ENCODE assay signal across 1 cellular context in genomic region chr10:34798654-34799053, GRCh38.
TF ChIP-seq lines count a peak whose summit lies in the region.

No MANE protein-coding gene starts in this region.

TF ChIP-seq in HepG2, 621 proteins besides CTCF, POLR2A, EP300 and RAD21 (continued from another document):
- TF ChIP-seq, protein P1, sequence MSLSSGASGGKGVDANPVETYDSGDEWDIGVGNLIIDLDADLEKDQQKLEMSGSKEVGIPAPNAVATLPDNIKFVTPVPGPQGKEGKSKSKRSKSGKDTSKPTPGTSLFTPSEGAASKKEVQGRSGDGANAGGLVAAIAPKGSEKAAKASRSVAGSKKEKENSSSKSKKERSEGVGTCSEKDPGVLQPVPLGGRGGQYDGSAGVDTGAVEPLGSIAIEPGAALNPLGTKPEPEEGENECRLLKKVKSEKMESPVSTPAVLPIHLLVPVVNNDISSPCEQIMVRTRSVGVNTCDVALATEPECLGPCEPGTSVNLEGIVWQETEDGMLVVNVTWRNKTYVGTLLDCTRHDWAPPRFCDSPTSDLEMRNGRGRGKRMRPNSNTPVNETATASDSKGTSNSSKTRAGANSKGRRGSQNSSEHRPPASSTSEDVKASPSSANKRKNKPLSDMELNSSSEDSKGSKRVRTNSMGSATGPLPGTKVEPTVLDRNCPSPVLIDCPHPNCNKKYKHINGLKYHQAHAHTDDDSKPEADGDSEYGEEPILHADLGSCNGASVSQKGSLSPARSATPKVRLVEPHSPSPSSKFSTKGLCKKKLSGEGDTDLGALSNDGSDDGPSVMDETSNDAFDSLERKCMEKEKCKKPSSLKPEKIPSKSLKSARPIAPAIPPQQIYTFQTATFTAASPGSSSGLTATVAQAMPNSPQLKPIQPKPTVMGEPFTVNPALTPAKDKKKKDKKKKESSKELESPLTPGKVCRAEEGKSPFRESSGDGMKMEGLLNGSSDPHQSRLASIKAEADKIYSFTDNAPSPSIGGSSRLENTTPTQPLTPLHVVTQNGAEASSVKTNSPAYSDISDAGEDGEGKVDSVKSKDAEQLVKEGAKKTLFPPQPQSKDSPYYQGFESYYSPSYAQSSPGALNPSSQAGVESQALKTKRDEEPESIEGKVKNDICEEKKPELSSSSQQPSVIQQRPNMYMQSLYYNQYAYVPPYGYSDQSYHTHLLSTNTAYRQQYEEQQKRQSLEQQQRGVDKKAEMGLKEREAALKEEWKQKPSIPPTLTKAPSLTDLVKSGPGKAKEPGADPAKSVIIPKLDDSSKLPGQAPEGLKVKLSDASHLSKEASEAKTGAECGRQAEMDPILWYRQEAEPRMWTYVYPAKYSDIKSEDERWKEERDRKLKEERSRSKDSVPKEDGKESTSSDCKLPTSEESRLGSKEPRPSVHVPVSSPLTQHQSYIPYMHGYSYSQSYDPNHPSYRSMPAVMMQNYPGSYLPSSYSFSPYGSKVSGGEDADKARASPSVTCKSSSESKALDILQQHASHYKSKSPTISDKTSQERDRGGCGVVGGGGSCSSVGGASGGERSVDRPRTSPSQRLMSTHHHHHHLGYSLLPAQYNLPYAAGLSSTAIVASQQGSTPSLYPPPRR (CRISPR knock-in tag; IDR thresholded peaks at IDR 0.05; ENCODE audit: borderline replicate concordance), result no peak
TF ChIP-seq in HepG2: peak in this region for 0.
